In the genomic region with DNA sequence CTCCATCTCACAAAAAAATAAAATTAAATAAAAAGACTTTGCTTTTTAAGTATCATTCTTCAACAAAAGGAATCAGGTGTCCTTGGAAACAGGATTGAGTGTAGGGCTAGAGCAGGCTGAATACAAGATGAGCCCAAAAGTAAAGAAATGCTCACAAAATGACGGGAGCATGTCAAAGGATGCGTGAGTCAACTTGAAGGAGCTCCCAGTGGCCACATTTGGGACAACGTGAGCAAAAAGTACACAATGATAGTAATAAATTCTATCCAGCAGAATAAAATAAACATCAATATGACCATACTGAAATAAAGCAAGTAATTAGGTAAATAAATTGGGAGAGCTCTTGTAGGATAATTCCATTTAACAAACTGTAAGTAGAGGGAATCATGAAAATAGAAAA, we compare ENCODE assay signal across 2 cellular contexts.
TF ChIP-seq lines count a peak whose summit lies in the region.

No MANE protein-coding gene starts in this region.

TF ChIP-seq in SK-N-SH, 30 proteins besides CTCF, POLR2A, EP300 and RAD21 (continued from another document):
- TF ChIP-seq, protein P1, sequence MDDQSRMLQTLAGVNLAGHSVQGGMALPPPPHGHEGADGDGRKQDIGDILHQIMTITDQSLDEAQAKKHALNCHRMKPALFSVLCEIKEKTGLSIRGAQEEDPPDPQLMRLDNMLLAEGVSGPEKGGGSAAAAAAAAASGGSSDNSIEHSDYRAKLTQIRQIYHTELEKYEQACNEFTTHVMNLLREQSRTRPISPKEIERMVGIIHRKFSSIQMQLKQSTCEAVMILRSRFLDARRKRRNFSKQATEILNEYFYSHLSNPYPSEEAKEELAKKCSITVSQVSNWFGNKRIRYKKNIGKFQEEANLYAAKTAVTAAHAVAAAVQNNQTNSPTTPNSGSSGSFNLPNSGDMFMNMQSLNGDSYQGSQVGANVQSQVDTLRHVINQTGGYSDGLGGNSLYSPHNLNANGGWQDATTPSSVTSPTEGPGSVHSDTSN (IDR thresholded peaks at IDR 0.05), result no peak
- TF ChIP-seq REST (IDR thresholded peaks at IDR 0.05; ENCODE audit: low read depth, low read length) (no peak), RXRA (IDR thresholded peaks at IDR 0.05; ENCODE audit: borderline replicate concordance, low read depth) (no peak), CHD2 (IDR thresholded peaks at IDR 0.05; ENCODE audit: low read length, partially characterized antibody) (no peak), JUND (IDR thresholded peaks at IDR 0.05) (no peak), FOXJ3 (CRISPR knock-in tag; IDR thresholded peaks at IDR 0.05) (no peak), MEF2A (IDR thresholded peaks at IDR 0.05; ENCODE audit: borderline replicate concordance, low read depth) (no peak)

TF ChIP-seq in SK-N-SH treated with all-trans-retinoic acid at 6 μM for 48 hours, 23 proteins besides CTCF, POLR2A, EP300 and RAD21 (continued from another document):
- TF ChIP-seq, protein P2, sequence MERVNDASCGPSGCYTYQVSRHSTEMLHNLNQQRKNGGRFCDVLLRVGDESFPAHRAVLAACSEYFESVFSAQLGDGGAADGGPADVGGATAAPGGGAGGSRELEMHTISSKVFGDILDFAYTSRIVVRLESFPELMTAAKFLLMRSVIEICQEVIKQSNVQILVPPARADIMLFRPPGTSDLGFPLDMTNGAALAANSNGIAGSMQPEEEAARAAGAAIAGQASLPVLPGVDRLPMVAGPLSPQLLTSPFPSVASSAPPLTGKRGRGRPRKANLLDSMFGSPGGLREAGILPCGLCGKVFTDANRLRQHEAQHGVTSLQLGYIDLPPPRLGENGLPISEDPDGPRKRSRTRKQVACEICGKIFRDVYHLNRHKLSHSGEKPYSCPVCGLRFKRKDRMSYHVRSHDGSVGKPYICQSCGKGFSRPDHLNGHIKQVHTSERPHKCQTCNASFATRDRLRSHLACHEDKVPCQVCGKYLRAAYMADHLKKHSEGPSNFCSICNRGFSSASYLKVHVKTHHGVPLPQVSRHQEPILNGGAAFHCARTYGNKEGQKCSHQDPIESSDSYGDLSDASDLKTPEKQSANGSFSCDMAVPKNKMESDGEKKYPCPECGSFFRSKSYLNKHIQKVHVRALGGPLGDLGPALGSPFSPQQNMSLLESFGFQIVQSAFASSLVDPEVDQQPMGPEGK (CRISPR knock-in tag; IDR thresholded peaks at IDR 0.05; ENCODE audit: borderline replicate concordance), result no peak
- TF ChIP-seq ZNF70 (CRISPR knock-in tag; IDR thresholded peaks at IDR 0.05), result no peak
- no peak for TF ChIP-seq SNAI2 (CRISPR knock-in tag; IDR thresholded peaks at IDR 0.05)
- no peak for TF ChIP-seq ESRRG (CRISPR knock-in tag; IDR thresholded peaks at IDR 0.05)
- TF ChIP-seq ARNTL (CRISPR knock-in tag; IDR thresholded peaks at IDR 0.05; ENCODE audit: borderline replicate concordance, low read depth), result no peak
- TF ChIP-seq CSDC2 (CRISPR knock-in tag; IDR thresholded peaks at IDR 0.05), result no peak
- no peak for TF ChIP-seq TOX (CRISPR knock-in tag; IDR thresholded peaks at IDR 0.05; ENCODE audit: borderline replicate concordance)
- no peak for TF ChIP-seq ISL1 (CRISPR knock-in tag; IDR thresholded peaks at IDR 0.05)
- TF ChIP-seq OSR1 (CRISPR knock-in tag; IDR thresholded peaks at IDR 0.05), result no peak
- TF ChIP-seq PPARA (CRISPR knock-in tag; IDR thresholded peaks at IDR 0.05; ENCODE audit: borderline replicate concordance), result no peak
- TF ChIP-seq, protein P3, sequence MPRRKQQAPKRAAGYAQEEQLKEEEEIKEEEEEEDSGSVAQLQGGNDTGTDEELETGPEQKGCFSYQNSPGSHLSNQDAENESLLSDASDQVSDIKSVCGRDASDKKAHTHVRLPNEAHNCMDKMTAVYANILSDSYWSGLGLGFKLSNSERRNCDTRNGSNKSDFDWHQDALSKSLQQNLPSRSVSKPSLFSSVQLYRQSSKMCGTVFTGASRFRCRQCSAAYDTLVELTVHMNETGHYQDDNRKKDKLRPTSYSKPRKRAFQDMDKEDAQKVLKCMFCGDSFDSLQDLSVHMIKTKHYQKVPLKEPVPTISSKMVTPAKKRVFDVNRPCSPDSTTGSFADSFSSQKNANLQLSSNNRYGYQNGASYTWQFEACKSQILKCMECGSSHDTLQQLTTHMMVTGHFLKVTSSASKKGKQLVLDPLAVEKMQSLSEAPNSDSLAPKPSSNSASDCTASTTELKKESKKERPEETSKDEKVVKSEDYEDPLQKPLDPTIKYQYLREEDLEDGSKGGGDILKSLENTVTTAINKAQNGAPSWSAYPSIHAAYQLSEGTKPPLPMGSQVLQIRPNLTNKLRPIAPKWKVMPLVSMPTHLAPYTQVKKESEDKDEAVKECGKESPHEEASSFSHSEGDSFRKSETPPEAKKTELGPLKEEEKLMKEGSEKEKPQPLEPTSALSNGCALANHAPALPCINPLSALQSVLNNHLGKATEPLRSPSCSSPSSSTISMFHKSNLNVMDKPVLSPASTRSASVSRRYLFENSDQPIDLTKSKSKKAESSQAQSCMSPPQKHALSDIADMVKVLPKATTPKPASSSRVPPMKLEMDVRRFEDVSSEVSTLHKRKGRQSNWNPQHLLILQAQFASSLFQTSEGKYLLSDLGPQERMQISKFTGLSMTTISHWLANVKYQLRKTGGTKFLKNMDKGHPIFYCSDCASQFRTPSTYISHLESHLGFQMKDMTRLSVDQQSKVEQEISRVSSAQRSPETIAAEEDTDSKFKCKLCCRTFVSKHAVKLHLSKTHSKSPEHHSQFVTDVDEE (CRISPR knock-in tag; IDR thresholded peaks at IDR 0.05), result no peak
- no peak for TF ChIP-seq ZNF565 (CRISPR knock-in tag; conservative IDR thresholded peaks at IDR 0.05; ENCODE audit: low read depth)
- TF ChIP-seq, protein P4, sequence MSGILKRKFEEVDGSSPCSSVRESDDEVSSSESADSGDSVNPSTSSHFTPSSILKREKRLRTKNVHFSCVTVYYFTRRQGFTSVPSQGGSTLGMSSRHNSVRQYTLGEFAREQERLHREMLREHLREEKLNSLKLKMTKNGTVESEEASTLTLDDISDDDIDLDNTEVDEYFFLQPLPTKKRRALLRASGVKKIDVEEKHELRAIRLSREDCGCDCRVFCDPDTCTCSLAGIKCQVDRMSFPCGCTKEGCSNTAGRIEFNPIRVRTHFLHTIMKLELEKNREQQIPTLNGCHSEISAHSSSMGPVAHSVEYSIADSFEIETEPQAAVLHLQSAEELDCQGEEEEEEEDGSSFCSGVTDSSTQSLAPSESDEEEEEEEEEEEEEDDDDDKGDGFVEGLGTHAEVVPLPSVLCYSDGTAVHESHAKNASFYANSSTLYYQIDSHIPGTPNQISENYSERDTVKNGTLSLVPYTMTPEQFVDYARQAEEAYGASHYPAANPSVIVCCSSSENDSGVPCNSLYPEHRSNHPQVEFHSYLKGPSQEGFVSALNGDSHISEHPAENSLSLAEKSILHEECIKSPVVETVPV (CRISPR knock-in tag; IDR thresholded peaks at IDR 0.05), result no peak
- TF ChIP-seq ZFP3 (CRISPR knock-in tag; IDR thresholded peaks at IDR 0.05), result no peak
TF ChIP-seq in SK-N-SH treated with all-trans-retinoic acid at 6 μM for 48 hours: peak in this region for 0.
